Comparison of ENCODE assay signal across 8 cellular contexts in the genomic region with DNA sequence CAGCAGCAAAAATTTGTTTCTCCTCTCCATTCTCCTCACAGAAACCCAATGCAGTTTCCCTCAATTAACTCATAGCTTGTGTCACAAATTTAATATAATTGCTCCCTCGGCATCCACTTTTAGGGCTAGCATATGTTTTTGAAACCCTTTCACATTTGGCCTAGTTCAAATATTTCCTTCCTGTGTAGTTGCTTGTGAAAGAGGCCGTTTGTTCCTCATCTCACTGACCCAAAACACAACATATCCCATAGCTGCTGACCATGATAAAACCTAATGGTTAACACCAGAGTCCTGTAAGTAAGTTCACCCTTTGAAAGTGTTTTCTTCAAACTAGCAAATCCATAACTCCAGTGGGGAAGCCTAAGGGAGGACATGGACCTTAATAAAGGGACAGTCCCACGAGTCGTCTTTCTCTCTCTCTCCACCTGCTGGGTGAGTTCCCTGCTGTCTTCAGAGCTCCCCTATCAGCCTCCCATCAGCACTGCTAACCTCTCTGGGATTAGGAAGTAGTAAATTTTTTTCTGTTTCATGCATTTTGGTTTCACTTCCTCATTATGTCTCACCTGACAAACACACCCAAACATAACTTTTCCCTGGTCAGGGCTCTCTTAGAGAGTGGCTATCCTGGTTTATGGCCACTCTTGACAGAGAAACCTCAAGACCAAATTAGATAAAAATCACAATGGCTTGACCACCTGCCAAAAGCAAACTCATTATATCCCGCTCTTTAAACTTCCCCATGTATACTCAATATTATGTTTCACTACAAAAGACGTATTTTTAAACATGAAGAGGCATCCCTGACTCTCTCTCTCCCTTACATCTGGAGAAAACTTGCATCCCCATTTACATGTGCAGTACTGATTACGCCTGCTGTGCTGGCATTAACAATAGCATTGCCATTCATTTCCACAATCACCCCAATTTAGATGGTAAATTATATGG.
DNase-seq lines count a peak whose midpoint lies in the region; ATAC-seq and TF ChIP-seq lines count a peak whose summit lies in the region.

No MANE protein-coding gene starts in this region.

- no peaks in the 10 kb centered on the region for H3K9me3 Mint-ChIP-seq in stimulated activated effector memory CD8-positive, alpha-beta T cell treated with anti-CD3 and anti-CD28 coated beads, Interleukin-12 subunit alpha, Interleukin-12 subunit beta, amount 100 ng/mL, for 72 hours

- ATAC-seq in GM19324 (IDR thresholded peaks at IDR 0.05; ENCODE audit: low FRiP score, unreplicated experiment) (peak; percentile 57), HG03354 (IDR thresholded peaks at IDR 0.05; ENCODE audit: poor library complexity, severe bottlenecking, unreplicated experiment) (peak; percentile 86)
- no peak for ATAC-seq in stimulated activated effector memory CD8-positive, alpha-beta T cell treated with anti-CD3 and anti-CD28 coated beads, Interleukin-12 subunit alpha, Interleukin-12 subunit beta, amount 100 ng/mL, for 72 hours

- H3K4me3 Mint-ChIP-seq in stimulated activated effector memory CD8-positive, alpha-beta T cell treated with anti-CD3 and anti-CD28 coated beads, Interleukin-12 subunit alpha, Interleukin-12 subunit beta, amount 100 ng/mL, for 72 hours, result no peak overlapping the region

- no peak overlapping the region for H3K9ac ChIP-seq in BLaER1

- H3K9me3 ChIP-seq in BLaER1, result no peaks in the 10 kb centered on the region

- intact Hi-C loops in dorsolateral prefrontal cortex (cut with DNase I), result no loop called here

- H4K20me1 ChIP-seq in BLaER1, result peaks cover 7% of the 10 kb centered on the region; the same call in 1 of the 2 replicates

- H3K4me1 Mint-ChIP-seq in stimulated activated effector memory CD8-positive, alpha-beta T cell treated with anti-CD3 and anti-CD28 coated beads, Interleukin-12 subunit alpha, Interleukin-12 subunit beta, amount 100 ng/mL, for 72 hours, result peaks cover 7% of the 10 kb centered on the region

- H3K4me1 ChIP-seq in BLaER1, result peaks cover 13% of the 10 kb centered on the region

- H3K27ac Mint-ChIP-seq in stimulated activated effector memory CD8-positive, alpha-beta T cell treated with anti-CD3 and anti-CD28 coated beads, Interleukin-12 subunit alpha, Interleukin-12 subunit beta, amount 100 ng/mL, for 72 hours, result peak overlapping the region; percentile 29

- TF ChIP-seq CTCF in dorsolateral prefrontal cortex (IDR thresholded peaks at IDR 0.05 in 54 of 56, conservative IDR thresholded peaks at IDR 0.05 in 2 of 56; ENCODE audit: low read depth in 1 of 56, partially characterized antibody in 56 of 56), result no peak

- H3K4me3 ChIP-seq in BLaER1 (no peak overlapping the region), dorsolateral prefrontal cortex (no peak overlapping the region)

- H3K27me3 ChIP-seq in BLaER1, result no peaks in the 10 kb centered on the region
- no peaks in the 10 kb centered on the region for H3K27me3 ChIP-seq in dorsolateral prefrontal cortex

- H3K36me3 Mint-ChIP-seq in stimulated activated effector memory CD8-positive, alpha-beta T cell treated with anti-CD3 and anti-CD28 coated beads, Interleukin-12 subunit alpha, Interleukin-12 subunit beta, amount 100 ng/mL, for 72 hours, result peaks cover 19% of the 10 kb centered on the region

- no peak overlapping the region for H3K27ac ChIP-seq in BLaER1
- peak overlapping the region in 4 of 59 donors; percentile 7 to 40 (median 16) for H3K27ac ChIP-seq in dorsolateral prefrontal cortex

- H3K4me2 ChIP-seq in BLaER1, result peak overlapping the region; percentile 15; the same call in 1 of the 2 replicates

- DNase-seq in SHP77 (lab: John Stamatoyannopoulos, UW), result peak; percentile 47 to 86
- DNase-seq in stimulated activated effector memory CD8-positive, alpha-beta T cell treated with anti-CD3 and anti-CD28 coated beads, Interleukin-12 subunit alpha, Interleukin-12 subunit beta, amount 100 ng/mL, for 72 hours (ENCODE audit: low spot score in 2 of 2), result no peak
- no peak for DNase-seq in H4 (ENCODE audit: low spot score)
- DNase-seq in GOT3 (lab: John Stamatoyannopoulos, UW), result no peak
- no peak for DNase-seq in dorsolateral prefrontal cortex

- peaks cover 47% of the 10 kb centered on the region for H3K36me3 ChIP-seq in BLaER1

Comparison
In these comparisons a context has a peak if more than half of its experiments do, and no peak if none do; other contexts are left out.
1. DNase-seq: peak in SHP77 (2 of 2); none in stimulated activated effector memory CD8-positive, alpha-beta T cell treated with anti-CD3 and anti-CD28 coated beads, Interleukin-12 subunit alpha, Interleukin-12 subunit beta, amount 100 ng/mL, for 72 hours (0 of 2), H4 (single experiment), GOT3 (single experiment) and dorsolateral prefrontal cortex (0 of 10).